17 cellular contexts compared by ENCODE assay signal in genomic region chr6:13453172-13453552, GRCh38. TPM values are rescaled to one million over a fixed set of nuclear protein-coding genes. Genes with fewer than 3 reads are reported as not detected.
DNase-seq lines count a peak whose midpoint lies in the region; ATAC-seq, FAIRE-seq and TF ChIP-seq lines count a peak whose summit lies in the region.
"Had no signal": no experiment of that assay in that cellular context is flagged by ENCODE, and none has a peak within 500 bp of the region (broad histone marks: within the 10 kb centered on the region; RNA-seq: fewer than 3 reads in every experiment).

No MANE protein-coding gene starts in this region.

- H3K9me3 ChIP-seq in smooth muscle cell (replicated peaks; ENCODE audit: low read depth) (no peaks in the 10 kb centered on the region), upper lobe of left lung (no peaks in the 10 kb centered on the region)
- H3K9me3 ChIP-seq: Caco-2 had no signal

- H3K27me3 ChIP-seq in smooth muscle cell (ENCODE audit: low read depth) (no peaks in the 10 kb centered on the region), upper lobe of left lung (no peaks in the 10 kb centered on the region)

- H3K4me1 ChIP-seq in smooth muscle cell (ENCODE audit: low read depth) (peaks cover 10% of the 10 kb centered on the region), upper lobe of left lung (peaks cover 42 to 56% (median 48%) of the 10 kb centered on the region in 4 donors)
- H3K4me1 ChIP-seq: Caco-2 had no signal

- intact Hi-C loops in activated T-helper 1 cell treated with anti-CD3 and anti-CD28 coated beads, Interleukin-12 subunit alpha, Interleukin-12 subunit beta, Interleukin-2, Interleukin-4 antibody, amounts not matched to agents 30 ng/mL and 10 ng/mL and 1 ng/mL, durations not matched to agents 14 hours and 24 hours and 36 hours (cut with micrococcal nuclease), result loop anchor here (5.0 to 10.0 kb wide), 2 partner anchors 262 to 334 kb away; partner anchors contain the start of gene RANBP9

- H3F3A ChIP-seq in smooth muscle cell (ENCODE audit: low read depth), result peaks cover 3% of the 10 kb centered on the region

- no peak for DNase-seq in activated CD8-positive, alpha-beta memory T cell treated with anti-CD3 and anti-CD28 coated beads, Interleukin-2, amount 10 ng/mL, durations not matched to agents 7 days and 5 days
- no peak for DNase-seq in activated CD8-positive, alpha-beta memory T cell treated with anti-CD3 and anti-CD28 coated beads, Interleukin-2, amount 50 U/mL, for 48 hours
- DNase-seq in activated T-helper 1 cell treated with anti-CD3 and anti-CD28 coated beads, Interleukin-12 subunit alpha, Interleukin-12 subunit beta, Interleukin-2, Interleukin-4 antibody, amounts not matched to agents 30 ng/mL and 10 ng/mL and 1 ng/mL, durations not matched to agents 14 hours and 24 hours and 36 hours (ENCODE audit: low spot score), result no peak
- no peak for DNase-seq in epithelial cell of prostate (ENCODE audit: low read depth, low spot score)
- DNase-seq in smooth muscle cell (lab: John Stamatoyannopoulos, UW; ENCODE audit: unreplicated experiment), result no peak
- no peak for DNase-seq in HTR-8/SVneo (ENCODE audit: insufficient read length, low spot score)
- no peak for DNase-seq in upper lobe of left lung
- no peak for DNase-seq in GM12892 (ENCODE audit: insufficient read length)
- DNase-seq: Caco-2; foreskin melanocyte; GOT3; kidney; nucleus accumbens; stimulated activated CD4-positive, alpha-beta T cell treated with anti-CD3 and anti-CD28 coated beads, Interleukin-12 subunit alpha, Interleukin-12 subunit beta, amount 100 ng/mL, for 4 hours had no signal

- FAIRE-seq in HTR-8/SVneo (lab: Jason Lieb, UNC) (no peak), GM12892 (lab: Jason Lieb, UNC) (no peak)
- FAIRE-seq: A204.1, kidney had no signal

- H3K4me3 Mint-ChIP-seq in activated CD8-positive, alpha-beta memory T cell treated with anti-CD3 and anti-CD28 coated beads, Interleukin-2, amount 10 ng/mL, durations not matched to agents 7 days and 5 days, result no peak overlapping the region
- H3K4me3 Mint-ChIP-seq in activated T-helper 1 cell treated with anti-CD3 and anti-CD28 coated beads, Interleukin-12 subunit alpha, Interleukin-12 subunit beta, Interleukin-2, Interleukin-4 antibody, amounts not matched to agents 30 ng/mL and 10 ng/mL and 1 ng/mL, durations not matched to agents 14 hours and 24 hours and 36 hours, result no peak overlapping the region

- H4K20me1 ChIP-seq in smooth muscle cell (ENCODE audit: low read depth), result no peaks in the 10 kb centered on the region

- H2AFZ ChIP-seq in smooth muscle cell (ENCODE audit: low read depth), result no peak overlapping the region

- ATAC-seq in activated CD8-positive, alpha-beta memory T cell treated with anti-CD3 and anti-CD28 coated beads, Interleukin-2, amount 10 ng/mL, durations not matched to agents 7 days and 5 days, result no peak
- no peak for ATAC-seq in upper lobe of left lung (ENCODE audit: low FRiP score in 2 of 2)

- CTCF ChIA-PET in activated CD8-positive, alpha-beta memory T cell treated with anti-CD3 and anti-CD28 coated beads, Interleukin-2, amount 10 ng/mL, durations not matched to agents 7 days and 5 days (lab: Charles Lee), result interaction anchor here (0.9 to 2.6 kb wide), 6 partner anchors 8 to 121 kb away, joined by 3 to 13 read pairs (median 3); partner anchors contain the start of gene SIRT5

- H3K4me1 Mint-ChIP-seq in activated CD8-positive, alpha-beta memory T cell treated with anti-CD3 and anti-CD28 coated beads, Interleukin-2, amount 10 ng/mL, durations not matched to agents 7 days and 5 days, result peaks cover 47% of the 10 kb centered on the region
- H3K4me1 Mint-ChIP-seq in activated T-helper 1 cell treated with anti-CD3 and anti-CD28 coated beads, Interleukin-12 subunit alpha, Interleukin-12 subunit beta, Interleukin-2, Interleukin-4 antibody, amounts not matched to agents 30 ng/mL and 10 ng/mL and 1 ng/mL, durations not matched to agents 14 hours and 24 hours and 36 hours (ENCODE audit: low read depth), result peaks cover 62% of the 10 kb centered on the region

- H3K36me3 ChIP-seq in smooth muscle cell (ENCODE audit: low read depth) (no peaks in the 10 kb centered on the region), upper lobe of left lung (peaks cover 0 to 11% (median 0%) of the 10 kb centered on the region in 4 donors)

- H3K27ac ChIP-seq in epithelial cell of prostate (peak overlapping the region; percentile 75), smooth muscle cell (ENCODE audit: low read depth) (peak overlapping the region; percentile 72), upper lobe of left lung (no peak overlapping the region)

- H3K4me2 ChIP-seq in smooth muscle cell, result peak overlapping the region; percentile 11

- no peak for TF ChIP-seq EP300 in upper lobe of left lung (IDR thresholded peaks at IDR 0.05)

- H3K27me3 Mint-ChIP-seq in activated CD8-positive, alpha-beta memory T cell treated with anti-CD3 and anti-CD28 coated beads, Interleukin-2, amount 10 ng/mL, durations not matched to agents 7 days and 5 days, result no peaks in the 10 kb centered on the region
- H3K27me3 Mint-ChIP-seq in activated T-helper 1 cell treated with anti-CD3 and anti-CD28 coated beads, Interleukin-12 subunit alpha, Interleukin-12 subunit beta, Interleukin-2, Interleukin-4 antibody, amounts not matched to agents 30 ng/mL and 10 ng/mL and 1 ng/mL, durations not matched to agents 14 hours and 24 hours and 36 hours (ENCODE audit: insufficient read depth), result peaks cover 1% of the 10 kb centered on the region
- H3K27me3 Mint-ChIP-seq: B cell had no signal

- H3K36me3 Mint-ChIP-seq in activated CD8-positive, alpha-beta memory T cell treated with anti-CD3 and anti-CD28 coated beads, Interleukin-2, amount 10 ng/mL, durations not matched to agents 7 days and 5 days, result peaks cover 10% of the 10 kb centered on the region
- H3K36me3 Mint-ChIP-seq in activated T-helper 1 cell treated with anti-CD3 and anti-CD28 coated beads, Interleukin-12 subunit alpha, Interleukin-12 subunit beta, Interleukin-2, Interleukin-4 antibody, amounts not matched to agents 30 ng/mL and 10 ng/mL and 1 ng/mL, durations not matched to agents 14 hours and 24 hours and 36 hours (ENCODE audit: low read depth), result peaks cover 12% of the 10 kb centered on the region

- H3K4me3 ChIP-seq in smooth muscle cell (no peak overlapping the region), upper lobe of left lung (no peak overlapping the region)

- peak overlapping the region; percentile 16 for H3K27ac Mint-ChIP-seq in activated CD8-positive, alpha-beta memory T cell treated with anti-CD3 and anti-CD28 coated beads, Interleukin-2, amount 10 ng/mL, durations not matched to agents 7 days and 5 days
- peak overlapping the region; percentile 50 for H3K27ac Mint-ChIP-seq in activated T-helper 1 cell treated with anti-CD3 and anti-CD28 coated beads, Interleukin-12 subunit alpha, Interleukin-12 subunit beta, Interleukin-2, Interleukin-4 antibody, amounts not matched to agents 30 ng/mL and 10 ng/mL and 1 ng/mL, durations not matched to agents 14 hours and 24 hours and 36 hours

- TF ChIP-seq POLR2A in upper lobe of left lung (IDR thresholded peaks at IDR 0.05) (no peak), GM12892 (IDR thresholded peaks at IDR 0.05; ENCODE audit: low read depth, low read length) (no peak)

- no peak for TF ChIP-seq CTCF in smooth muscle cell (IDR thresholded peaks at IDR 0.05; ENCODE audit: borderline replicate concordance, insufficient read depth, poor library complexity, severe bottlenecking)
- no peak for TF ChIP-seq CTCF in upper lobe of left lung (IDR thresholded peaks at IDR 0.05)

- H3K9me3 Mint-ChIP-seq in activated CD8-positive, alpha-beta memory T cell treated with anti-CD3 and anti-CD28 coated beads, Interleukin-2, amount 10 ng/mL, durations not matched to agents 7 days and 5 days (ENCODE audit: low read depth), result no peaks in the 10 kb centered on the region
- H3K9me3 Mint-ChIP-seq in activated T-helper 1 cell treated with anti-CD3 and anti-CD28 coated beads, Interleukin-12 subunit alpha, Interleukin-12 subunit beta, Interleukin-2, Interleukin-4 antibody, amounts not matched to agents 30 ng/mL and 10 ng/mL and 1 ng/mL, durations not matched to agents 14 hours and 24 hours and 36 hours, result peaks cover 7% of the 10 kb centered on the region
- H3K9me3 Mint-ChIP-seq: T-helper 1 cell treated with Interleukin-12 subunit alpha and Interleukin-12 subunit beta and Interleukin-4 antibody, amounts not matched to agents 30 μg/mL and 1 μg/mL, for 36 hours had no signal

- H3K9ac ChIP-seq in smooth muscle cell (ENCODE audit: low read depth), result peak overlapping the region; percentile 7

- peaks cover 18% of the 10 kb centered on the region for H3K79me2 ChIP-seq in smooth muscle cell (ENCODE audit: low read depth)

- 88% methylated on average over 4 of the region's 4 CpGs for WGBS in smooth muscle cell (ENCODE audit: low lambda C conversion rate)
- WGBS in upper lobe of left lung, 2 donors, result 92 to 96% methylated on average over 4 of the region's 4 CpGs

RNA-seq across cellular contexts. Expression of gene GFOD1, which starts 34.2 kb away (rescaled TPM):
- 10 to 100 TPM; 10.6 to 11.6 TPM for total RNA-seq in activated CD8-positive, alpha-beta memory T cell treated with anti-CD3 and anti-CD28 coated beads, Interleukin-2, amount 10 ng/mL, durations not matched to agents 7 days and 5 days
- 12.4 and 13.6 TPM in 2 replicates for total RNA-seq in activated T-helper 1 cell treated with anti-CD3 and anti-CD28 coated beads, Interleukin-12 subunit alpha, Interleukin-12 subunit beta, Interleukin-2, Interleukin-4 antibody, amounts not matched to agents 30 ng/mL and 10 ng/mL and 1 ng/mL, durations not matched to agents 14 hours and 24 hours and 36 hours
- total RNA-seq in smooth muscle cell (9.6 and 10.0 TPM in 2 replicates), upper lobe of left lung (10 to 100 TPM; 22.8 to 37.7 (median 25.8) TPM)
- 11.8 and 14.0 TPM in 2 replicates for polyA plus RNA-seq in smooth muscle cell
- polyA plus RNA-seq in GM12892 (2012; ENCODE audit: missing spikeins), result 11.2 TPM

Comparison
In these comparisons a context has a peak if more than half of its experiments do, and no peak if none do; other contexts are left out.
1. H3K27ac ChIP-seq: peak in epithelial cell of prostate (single experiment) and smooth muscle cell (single experiment); none in upper lobe of left lung (0 of 4).